8 cellular contexts compared by ENCODE assay signal in genomic region chr1:1407957-1408318, GRCh38. TPM values are rescaled to one million over a fixed set of nuclear protein-coding genes. Genes with fewer than 3 reads are reported as not detected.
DNase-seq lines count a peak whose midpoint lies in the region; ATAC-seq and TF ChIP-seq lines count a peak whose summit lies in the region.

No MANE protein-coding gene starts in this region.

- H3K27me3 Mint-ChIP-seq in chondrocyte (ENCODE audit: low read depth), result no peaks in the 10 kb centered on the region
- no peaks in the 10 kb centered on the region for H3K27me3 Mint-ChIP-seq in naive B cell

- H3K9me3 ChIP-seq in AG04450 (ENCODE audit: control insufficient read depth, insufficient read depth, low read length), result peaks cover 15% of the 10 kb centered on the region
- H3K9me3 ChIP-seq in IMR-90 (ENCODE audit: control insufficient read depth, insufficient read depth, low read length), result peaks cover 3% of the 10 kb centered on the region; the same call in 1 of the 2 replicates

- POLR2A ChIA-PET in AG04450 (lab: Yijun Ruan, JAX) (interaction anchor here (0.7 to 2.0 kb wide), 4 partner anchors 9 to 33 kb away, joined by 3 to 15 read pairs (median 6); partner anchors contain the start of genes AURKAIP1 and CCNL2), IMR-90 (lab: Charles Lee; ENCODE audit: unreplicated experiment) (interaction anchor here (0.7 kb wide), 1 partner anchor 33 kb away, joined by 3 read pairs; the partner anchor contains the start of gene AURKAIP1)

- H2BK120ac ChIP-seq in IMR-90 (ENCODE audit: low read depth, low read length), result no peak overlapping the region

- no CpG with 5 or more reads among the region's 13 CpGs for WGBS in IMR-90 (ENCODE audit: extremely low coverage in 2 of 2, insufficient read length in 1 of 2), 2 experiments

- no peaks in the 10 kb centered on the region for H3K9me1 ChIP-seq in IMR-90 (ENCODE audit: insufficient read depth, low read length)

- no peak overlapping the region for H2BK20ac ChIP-seq in IMR-90 (ENCODE audit: low read depth, low read length)

- H2AK5ac ChIP-seq in IMR-90 (ENCODE audit: low read depth, low read length), result peak overlapping the region; percentile 71; the same call in 1 of the 2 replicates

- peak overlapping the region; percentile 86 for H2AK9ac ChIP-seq in IMR-90 (replicated peaks; ENCODE audit: low read depth, low read length, poor library complexity)

- no peak overlapping the region for H3K56ac ChIP-seq in IMR-90 (ENCODE audit: extremely low read depth, insufficient read depth, low read length)

- BruUV-seq in IMR-90 (replicated peaks; lab: Mats Ljungman, UMichigan), result no TSS peak

- H3K9me3 Mint-ChIP-seq in chondrocyte (ENCODE audit: low read depth) (peaks cover 11% of the 10 kb centered on the region), naive B cell (peaks cover 0 to 2% (median 0%) of the 10 kb centered on the region in 7 donors)

- H2AFZ ChIP-seq in IMR-90 (replicated peaks; ENCODE audit: low read length, poor library complexity), result peak overlapping the region; percentile 97

- H4K20me1 ChIP-seq in IMR-90 (ENCODE audit: insufficient read depth, low read length), result peaks cover 18% of the 10 kb centered on the region; the same call in 1 of the 2 replicates

- H3K36me3 ChIP-seq in IMR-90 (ENCODE audit: control insufficient read depth, insufficient read depth, low read length), result peaks cover 21% of the 10 kb centered on the region

- H3K9ac ChIP-seq in IMR-90 (ENCODE audit: low read depth, low read length), result peak overlapping the region; percentile 73

- no peak overlapping the region; the same call in 1 of the 2 replicates for H4K91ac ChIP-seq in IMR-90 (ENCODE audit: insufficient read depth, low read depth, low read length)

- no peak overlapping the region for H3K23ac ChIP-seq in IMR-90 (ENCODE audit: low read depth, low read length)

- H3K4me3 ChIP-seq in AG04450 (ENCODE audit: low read depth, low read length) (peak overlapping the region; percentile 81), IMR-90 (ENCODE audit: insufficient read depth, low read depth, low read length) (peak overlapping the region; percentile 90)

- in situ Hi-C loops in IMR-90 (cut with MboI; ENCODE audit: low sequenced_read_pairs), result no loop called here

- CTCF ChIA-PET in AG04450 (lab: Charles Lee), result interaction anchor here (0.8 kb wide), 1 partner anchor 21 kb away, joined by 3 read pairs; no protein-coding TSS in a partner anchor
- CTCF ChIA-PET in IMR-90 (lab: Yijun Ruan, JAX), result interaction anchor here (1.0 kb wide), 1 partner anchor 34 kb away, joined by 3 read pairs; no protein-coding TSS in a partner anchor

- no peak overlapping the region for H3K14ac ChIP-seq in IMR-90 (replicated peaks; ENCODE audit: low read depth, low read length)

- peak overlapping the region; percentile 44 for H2BK5ac ChIP-seq in IMR-90 (ENCODE audit: low read depth, low read length, poor library complexity, severe bottlenecking)

- TF ChIP-seq POLR2A in IMR-90 (IDR thresholded peaks at IDR 0.05; ENCODE audit: low read depth, low read length), result no peak

- intact Hi-C loops in IMR-90 (cut with micrococcal nuclease), result loop anchor here (5.0 kb wide), 1 partner anchor 34 kb away; no protein-coding TSS in a partner anchor

- H3K36me3 Mint-ChIP-seq in chondrocyte (ENCODE audit: low read depth) (peaks cover 11% of the 10 kb centered on the region), naive B cell (no peaks in the 10 kb centered on the region)

- H3K27me3 ChIP-seq in AG04450 (ENCODE audit: control insufficient read depth, insufficient read depth, low read length) (no peaks in the 10 kb centered on the region), IMR-90 (ENCODE audit: control insufficient read depth, insufficient read depth, low read length) (no peaks in the 10 kb centered on the region)

- peaks cover 14 to 54% of the 10 kb centered on the region in 2 experiments for H3K79me1 ChIP-seq in IMR-90 (ENCODE audit: low read depth in 1 of 2, low read length in 2 of 2)

- no peak overlapping the region for H2BK15ac ChIP-seq in IMR-90 (ENCODE audit: low read depth, low read length)

- H3K27ac Mint-ChIP-seq in chondrocyte (ENCODE audit: unreplicated experiment) (peak overlapping the region; percentile 66), naive B cell (peak overlapping the region in 4 of 6 donors; percentile 90 to 95 (median 94))

- no peak for TF ChIP-seq RAD21 in IMR-90 (IDR thresholded peaks at IDR 0.05; ENCODE audit: low read length)

- ATAC-seq in IMR-90 (ENCODE audit: low read depth) (no peak), naive B cell (ENCODE audit: low read depth in 2 of 2) (no peak), HG02981 (IDR thresholded peaks at IDR 0.05; ENCODE audit: unreplicated experiment) (no peak), left lobe of liver (no peak), GM21737 (IDR thresholded peaks at IDR 0.05; ENCODE audit: unreplicated experiment) (no peak), HG03045 (IDR thresholded peaks at IDR 0.05; ENCODE audit: unreplicated experiment) (no peak)

- peak overlapping the region; percentile 88 to 99; a peak in 2 of 4 replicates for H4K8ac ChIP-seq in IMR-90 (ENCODE audit: low read depth in 2 of 2, low read length in 2 of 2)

- TF ChIP-seq CTCF in AG04450 (IDR thresholded peaks at IDR 0.05; ENCODE audit: low read depth, low read length) (no peak), IMR-90 (conservative IDR thresholded peaks at IDR 0.05; ENCODE audit: low read depth, low read length) (no peak), chondrocyte (IDR thresholded peaks at IDR 0.05) (no peak)

- no peak for DNase-seq in AG04450 (ENCODE audit: low read depth, low spot score)
- no peak for DNase-seq in IMR-90
- DNase-seq in chondrocyte (ENCODE audit: low spot score), result no peak
- DNase-seq in naive B cell, result no peak
- no peak for DNase-seq in left lobe of liver (ENCODE audit: low spot score)

- H3K18ac ChIP-seq in IMR-90 (ENCODE audit: low read depth, low read length), result no peak overlapping the region

- peak overlapping the region; percentile 80 for H3K4me3 Mint-ChIP-seq in chondrocyte (ENCODE audit: unreplicated experiment)
- H3K4me3 Mint-ChIP-seq in naive B cell, result peak overlapping the region; percentile 83 to 98 (median 92)

- H3K4me1 ChIP-seq in IMR-90 (ENCODE audit: control insufficient read depth, insufficient read depth, low read length), result peaks cover 5% of the 10 kb centered on the region

- peak overlapping the region; percentile 91 for H3K4me2 ChIP-seq in IMR-90 (ENCODE audit: low read depth, low read length)

- no peak overlapping the region for H4K5ac ChIP-seq in IMR-90 (ENCODE audit: low read depth, low read length)

- dilution Hi-C loops in IMR-90 (cut with HindIII; ENCODE audit: low sequenced_read_pairs, unreplicated experiment), result no loop called here

- peak overlapping the region; percentile 26; the same call in 1 of the 2 replicates for H3K4ac ChIP-seq in IMR-90 (ENCODE audit: low read depth, low read length)

- H3K4me1 Mint-ChIP-seq in chondrocyte (ENCODE audit: low read depth), result peaks cover 30% of the 10 kb centered on the region
- peaks cover 13 to 45% (median 17%) of the 10 kb centered on the region in 3 donors for H3K4me1 Mint-ChIP-seq in naive B cell

- H3K27ac ChIP-seq in AG04450 (ENCODE audit: low read depth, low read length) (no peak overlapping the region), IMR-90 (ENCODE audit: insufficient read depth, low read length) (peak overlapping the region; percentile 72)

RNA-seq across cellular contexts. Expression of gene MRPL20, which starts 0.8 kb away (rescaled TPM):
- 131 and 140 TPM in 2 replicates for polyA plus RNA-seq in AG04450 (2011; rRNA removed)
- polyA minus RNA-seq in AG04450 (2011; rRNA and poly(A)+ RNA removed), result 58.6 and 62.5 TPM in 2 replicates
- total RNA-seq in IMR-90 (2012; rRNA removed), result 141 and 149 TPM in 2 replicates
- 157 and 172 TPM in 2 replicates for polyA plus RNA-seq in IMR-90 (2012; rRNA removed)
- polyA plus RNA-seq in IMR-90 (2012; cell fraction: cytosol; rRNA removed), result 121 and 215 TPM in 2 replicates
- 86.1 and 87.0 TPM in 2 replicates for polyA plus RNA-seq in IMR-90 (2012; cell fraction: nucleus; rRNA removed; ENCODE audit: low replicate concordance)
- total RNA-seq in chondrocyte, result 69.2 to 95.3 TPM (median 75.7 TPM) in 3 replicates
- polyA plus RNA-seq in naive B cell (ENCODE audit: low read depth in 6 of 6), result 100 to 1,000 TPM in 3 of 6 donors, 10 to 100 TPM in 3; 75.1 to 129 (median 102) TPM
- total RNA-seq in left lobe of liver, result 52.9 TPM

RNA-seq across cellular contexts. Expression of gene CCNL2, which starts 8.8 kb away (rescaled TPM):
- polyA plus RNA-seq in AG04450 (2011; rRNA removed) (169 and 181 TPM in 2 replicates), IMR-90 (2012; rRNA removed) (209 and 239 TPM in 2 replicates), naive B cell (ENCODE audit: low read depth in 6 of 6) (10 to 100 TPM; 16.8 to 50.2 (median 24.6) TPM)
- polyA minus RNA-seq in AG04450 (2011; rRNA and poly(A)+ RNA removed), result 49.4 and 57.8 TPM in 2 replicates
- total RNA-seq in IMR-90 (2012; rRNA removed) (53.9 and 61.1 TPM in 2 replicates), chondrocyte (153 to 176 TPM (median 161 TPM) in 3 replicates), left lobe of liver (127 TPM)
- polyA plus RNA-seq in IMR-90 (2012; cell fraction: cytosol; rRNA removed), result 37.1 and 43.3 TPM in 2 replicates
- 2,162 and 3,411 TPM in 2 replicates for polyA plus RNA-seq in IMR-90 (2012; cell fraction: nucleus; rRNA removed; ENCODE audit: low replicate concordance)

RNA-seq across cellular contexts. Expression of gene ANKRD65, which starts 13.1 kb away (rescaled TPM):
- polyA plus RNA-seq in AG04450 (2011; rRNA removed) (0.16 and 0.24 TPM in 2 replicates), IMR-90 (2012; rRNA removed) (0.09 and 0.11 TPM in 2 replicates), naive B cell (ENCODE audit: low read depth in 6 of 6) (1 to 10 TPM in 1 of 6 donors, under 1 TPM in 4, not detected in 1; 0.17 to 1.5 (median 0.28) TPM)
- polyA minus RNA-seq in AG04450 (2011; rRNA and poly(A)+ RNA removed), result 0.18 TPM in 1 of 2 replicates, not detected in the other
- total RNA-seq in IMR-90 (2012; rRNA removed) (under 0.01 TPM in 1 of 2 replicates, not detected in the other), chondrocyte (not detected in 3 replicates), left lobe of liver (1.0 TPM)
- polyA plus RNA-seq in IMR-90 (2012; cell fraction: cytosol; rRNA removed), result 0.03 and 0.10 TPM in 2 replicates
- polyA plus RNA-seq in IMR-90 (2012; cell fraction: nucleus; rRNA removed; ENCODE audit: low replicate concordance), result 0.17 and 0.24 TPM in 2 replicates

RNA-seq across cellular contexts. Expression of gene VWA1, which starts 27.6 kb away (rescaled TPM):
- polyA plus RNA-seq in AG04450 (2011; rRNA removed) (3.9 and 5.3 TPM in 2 replicates), IMR-90 (2012; rRNA removed) (6.1 and 9.2 TPM in 2 replicates), naive B cell (ENCODE audit: low read depth in 6 of 6) (under 1 TPM in 1 of 6 donors, not detected in 5; 0.41 TPM)
- 0.46 and 0.52 TPM in 2 replicates for polyA minus RNA-seq in AG04450 (2011; rRNA and poly(A)+ RNA removed)
- total RNA-seq in IMR-90 (2012; rRNA removed) (0.83 and 1.1 TPM in 2 replicates), chondrocyte (12.5 to 27.2 TPM (median 24.3 TPM) in 3 replicates), left lobe of liver (91.0 TPM)
- polyA plus RNA-seq in IMR-90 (2012; cell fraction: cytosol; rRNA removed), result 6.9 and 16.6 TPM in 2 replicates
- 5.7 and 10.7 TPM in 2 replicates for polyA plus RNA-seq in IMR-90 (2012; cell fraction: nucleus; rRNA removed; ENCODE audit: low replicate concordance)

RNA-seq across cellular contexts. Expression of gene AURKAIP1, which starts 32.9 kb away (rescaled TPM):
- polyA plus RNA-seq in AG04450 (2011; rRNA removed) (54.3 and 71.2 TPM in 2 replicates), IMR-90 (2012; rRNA removed) (107 and 129 TPM in 2 replicates), naive B cell (ENCODE audit: low read depth in 6 of 6) (100 to 1,000 TPM; 103 to 122 (median 106) TPM)
- polyA minus RNA-seq in AG04450 (2011; rRNA and poly(A)+ RNA removed), result 17.7 and 23.9 TPM in 2 replicates
- total RNA-seq in IMR-90 (2012; rRNA removed) (45.7 and 63.0 TPM in 2 replicates), chondrocyte (86.8 to 128 TPM (median 89.0 TPM) in 3 replicates), left lobe of liver (130 TPM)
- 140 and 151 TPM in 2 replicates for polyA plus RNA-seq in IMR-90 (2012; cell fraction: cytosol; rRNA removed)
- polyA plus RNA-seq in IMR-90 (2012; cell fraction: nucleus; rRNA removed; ENCODE audit: low replicate concordance), result 73.9 and 142 TPM in 2 replicates
